In the genomic region with DNA sequence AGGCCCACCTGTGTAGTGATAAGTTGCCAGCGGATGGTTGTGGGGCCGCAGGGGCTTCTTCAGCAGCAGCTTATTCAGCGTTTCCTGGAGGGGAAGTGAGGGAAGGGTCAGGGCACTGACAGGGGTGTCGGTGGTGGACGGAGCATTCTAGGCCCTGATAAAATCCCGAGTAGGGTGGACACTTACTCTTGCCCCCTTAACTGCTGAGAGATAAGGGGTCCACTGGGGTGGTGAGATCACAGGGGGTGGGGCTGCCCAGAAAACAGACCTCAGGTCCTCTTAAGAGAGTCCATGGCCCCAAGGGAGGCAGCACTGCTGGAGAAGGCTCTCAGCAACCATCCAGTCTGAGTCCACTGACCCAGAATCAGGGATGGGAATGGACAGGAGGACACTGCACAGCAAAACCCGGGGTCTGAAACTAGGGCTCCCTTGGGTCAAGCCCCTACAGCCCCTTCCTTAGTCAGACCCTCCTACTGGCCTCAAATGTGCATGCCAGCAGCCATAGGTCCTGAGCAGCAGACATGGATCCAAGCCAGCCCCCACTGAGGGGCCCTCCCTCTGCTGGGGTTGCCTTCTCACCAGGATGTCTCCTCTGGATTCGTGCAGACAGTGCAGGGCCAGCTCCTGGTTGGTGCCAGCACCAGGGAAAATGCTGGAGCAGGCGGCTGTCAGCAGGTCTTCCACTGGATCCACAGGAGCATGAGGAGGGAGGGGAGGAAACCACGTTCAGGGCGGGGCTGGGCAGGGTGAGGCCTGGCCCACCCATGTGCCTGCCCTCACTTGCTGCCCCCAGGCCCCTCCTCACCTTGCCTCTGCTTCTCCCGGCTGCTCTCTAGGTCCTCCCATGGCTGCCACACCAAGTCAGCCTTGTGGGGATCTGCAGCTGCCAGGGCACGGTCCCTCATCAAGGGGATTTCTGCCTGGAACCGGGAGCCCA, we compare ENCODE assay signal across 1 cellular context.
TF ChIP-seq lines count a peak whose summit lies in the region.

No MANE protein-coding gene starts in this region.

TF ChIP-seq in H1, 55 proteins besides CTCF, POLR2A, EP300 and RAD21:
- TF ChIP-seq ZNF274 (IDR thresholded peaks at IDR 0.05; ENCODE audit: borderline replicate concordance, extremely low read depth, low read length) = no peak
- TF ChIP-seq HDAC6 (IDR thresholded peaks at IDR 0.05; ENCODE audit: low read depth, low read length) = no peak
- no peak for TF ChIP-seq CHD1 (IDR thresholded peaks at IDR 0.05; ENCODE audit: low read depth, low read length)
- TF ChIP-seq RFX5 (IDR thresholded peaks at IDR 0.05; ENCODE audit: borderline replicate concordance, low read depth, low read length) = no peak
- TF ChIP-seq EGR1 (IDR thresholded peaks at IDR 0.05; ENCODE audit: borderline replicate concordance, low read depth, low read length) = no peak
- no peak for TF ChIP-seq CBX5 (IDR thresholded peaks at IDR 0.05; ENCODE audit: low read depth, low read length)
- no peak for TF ChIP-seq SIN3A (conservative IDR thresholded peaks at IDR 0.05 in 1 of 2, IDR thresholded peaks at IDR 0.05 in 1 of 2; ENCODE audit: low read depth in 1 of 2, low read length in 2 of 2)
- no peak for TF ChIP-seq RBBP5 (IDR thresholded peaks at IDR 0.05; ENCODE audit: borderline replicate concordance, low read depth, low read length)
- no peak for TF ChIP-seq KDM5A (IDR thresholded peaks at IDR 0.05; ENCODE audit: low read length)
